In the genomic region with DNA sequence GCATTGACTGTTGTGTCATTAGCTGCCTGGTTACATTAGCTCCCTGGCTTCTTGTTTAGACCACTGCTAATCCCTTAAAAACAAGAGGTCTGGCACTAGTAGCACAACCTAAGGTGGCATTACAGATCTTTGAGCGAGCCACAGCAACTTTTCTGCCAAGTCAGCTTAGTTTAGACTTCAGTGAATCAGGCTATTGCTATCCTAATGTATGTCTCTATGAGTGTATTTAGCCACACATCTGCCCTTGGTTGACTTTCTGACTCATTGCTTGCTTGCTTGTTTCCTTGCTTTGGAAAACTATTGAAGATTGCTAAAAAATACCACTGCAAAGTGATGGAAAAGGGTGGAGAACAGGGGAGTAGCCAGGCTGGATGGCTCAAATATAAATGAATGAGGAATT, we compare ENCODE assay signal across 14 cellular contexts. TPM values are rescaled to one million over a fixed set of nuclear protein-coding genes. Genes with fewer than 3 reads are reported as not detected.
DNase-seq lines count a peak whose midpoint lies in the region; ATAC-seq and TF ChIP-seq lines count a peak whose summit lies in the region.
"Had no signal": no experiment of that assay in that cellular context is flagged by ENCODE, and none has a peak within 500 bp of the region (broad histone marks: within the 10 kb centered on the region; RNA-seq: fewer than 3 reads in every experiment).

No MANE protein-coding gene starts in this region.

- peaks cover 0 to 8% of the 10 kb centered on the region in 2 donors for H3K36me3 ChIP-seq in vagina

- no peak overlapping the region for H3K4me3 Mint-ChIP-seq in activated T-helper 1 cell treated with anti-CD3 and anti-CD28 coated beads, Interleukin-12 subunit alpha, Interleukin-12 subunit beta, Interleukin-2, Interleukin-4 antibody, amounts not matched to agents 30 ng/mL and 10 ng/mL and 1 ng/mL, durations not matched to agents 14 hours and 24 hours and 36 hours

- H3K27ac ChIP-seq in AG04450 (ENCODE audit: low read depth, low read length) (peak overlapping the region; percentile 68), foreskin keratinocyte (no peak overlapping the region), vagina (no peak overlapping the region)
- H3K27ac ChIP-seq: Peyer's patch had no signal

- H3K27ac Mint-ChIP-seq in activated T-helper 1 cell treated with anti-CD3 and anti-CD28 coated beads, Interleukin-12 subunit alpha, Interleukin-12 subunit beta, Interleukin-2, Interleukin-4 antibody, amounts not matched to agents 30 ng/mL and 10 ng/mL and 1 ng/mL, durations not matched to agents 14 hours and 24 hours and 36 hours: peak overlapping the region; percentile 41

- H3K36me3 Mint-ChIP-seq in activated T-helper 1 cell treated with anti-CD3 and anti-CD28 coated beads, Interleukin-12 subunit alpha, Interleukin-12 subunit beta, Interleukin-2, Interleukin-4 antibody, amounts not matched to agents 30 ng/mL and 10 ng/mL and 1 ng/mL, durations not matched to agents 14 hours and 24 hours and 36 hours (ENCODE audit: low read depth): peaks cover 47% of the 10 kb centered on the region

- TF ChIP-seq POLR2A in vagina (IDR thresholded peaks at IDR 0.05): no peak

- H3K4me1 Mint-ChIP-seq in activated T-helper 1 cell treated with anti-CD3 and anti-CD28 coated beads, Interleukin-12 subunit alpha, Interleukin-12 subunit beta, Interleukin-2, Interleukin-4 antibody, amounts not matched to agents 30 ng/mL and 10 ng/mL and 1 ng/mL, durations not matched to agents 14 hours and 24 hours and 36 hours (ENCODE audit: low read depth): peaks cover 39% of the 10 kb centered on the region

- TF ChIP-seq CTCF in AG04450 (IDR thresholded peaks at IDR 0.05; ENCODE audit: low read depth, low read length) (no peak), foreskin keratinocyte (conservative IDR thresholded peaks at IDR 0.05) (no peak), vagina (IDR thresholded peaks at IDR 0.05) (no peak), GM13976 (IDR thresholded peaks at IDR 0.05; ENCODE audit: borderline replicate concordance, control extremely low read depth, extremely low read depth, insufficient read depth, missing control alignments) (no peak)

- POLR2A ChIA-PET in AG04450 (lab: Yijun Ruan, JAX): no interaction called here

- no peaks in the 10 kb centered on the region for H3K9me3 ChIP-seq in AG04450 (ENCODE audit: control insufficient read depth, insufficient read depth, low read length)
- H3K9me3 ChIP-seq in vagina: no peaks in the 10 kb centered on the region
- H3K9me3 ChIP-seq: Peyer's patch had no signal

- H3K27me3 Mint-ChIP-seq in activated T-helper 1 cell treated with anti-CD3 and anti-CD28 coated beads, Interleukin-12 subunit alpha, Interleukin-12 subunit beta, Interleukin-2, Interleukin-4 antibody, amounts not matched to agents 30 ng/mL and 10 ng/mL and 1 ng/mL, durations not matched to agents 14 hours and 24 hours and 36 hours (ENCODE audit: insufficient read depth): no peaks in the 10 kb centered on the region

- H3K27me3 ChIP-seq in AG04450 (ENCODE audit: control insufficient read depth, insufficient read depth, low read length) (no peaks in the 10 kb centered on the region), foreskin keratinocyte (no peaks in the 10 kb centered on the region), vagina (no peaks in the 10 kb centered on the region)
- H3K27me3 ChIP-seq: Peyer's patch had no signal

- no peaks in the 10 kb centered on the region for H3K9me3 Mint-ChIP-seq in activated T-helper 1 cell treated with anti-CD3 and anti-CD28 coated beads, Interleukin-12 subunit alpha, Interleukin-12 subunit beta, Interleukin-2, Interleukin-4 antibody, amounts not matched to agents 30 ng/mL and 10 ng/mL and 1 ng/mL, durations not matched to agents 14 hours and 24 hours and 36 hours

- DNase-seq in AG04450 (ENCODE audit: low read depth, low spot score) (peak; percentile 69), HS-27A (ENCODE audit: low read depth) (peak; percentile 31), foreskin keratinocyte (peak; percentile 56 to 81), NCI-H2227 treated with DMSO at 0.1 percent for 48 hours (lab: John Stamatoyannopoulos, UW) (no peak), vagina (ENCODE audit: extremely low spot score in 2 of 2) (no peak), GM13976 (ENCODE audit: low spot score) (no peak)
- DNase-seq in activated T-helper 1 cell treated with anti-CD3 and anti-CD28 coated beads, Interleukin-12 subunit alpha, Interleukin-12 subunit beta, Interleukin-2, Interleukin-4 antibody, amounts not matched to agents 30 ng/mL and 10 ng/mL and 1 ng/mL, durations not matched to agents 14 hours and 24 hours and 36 hours (ENCODE audit: low spot score): no peak
- DNase-seq in activated CD8-positive, alpha-beta memory T cell treated with anti-CD3 and anti-CD28 coated beads, Interleukin-2, amount 50 U/mL, for 4 hours: no peak
- DNase-seq: activated CD4-positive, alpha-beta T cell treated with anti-CD3 and anti-CD28 coated beads for 4 hours; COR-L47; erythroblast; NCI-H1436; Peyer's patch had no signal

- H3K4me1 ChIP-seq in foreskin keratinocyte (peaks cover 20% of the 10 kb centered on the region), vagina (peaks cover 29% of the 10 kb centered on the region)

- intact Hi-C loops in activated T-helper 1 cell treated with anti-CD3 and anti-CD28 coated beads, Interleukin-12 subunit alpha, Interleukin-12 subunit beta, Interleukin-2, Interleukin-4 antibody, amounts not matched to agents 30 ng/mL and 10 ng/mL and 1 ng/mL, durations not matched to agents 14 hours and 24 hours and 36 hours (cut with micrococcal nuclease): loop anchor here (5.0 kb wide), 4 partner anchors 136 to 439 kb away; a partner anchor contains a TSS
- intact Hi-C loops in vagina (cut with DNase I): no loop called here

- H3K4me3 ChIP-seq in AG04450 (ENCODE audit: low read depth, low read length) (no peak overlapping the region), vagina (no peak overlapping the region)
- H3K4me3 ChIP-seq: Peyer's patch had no signal

- CTCF ChIA-PET in AG04450 (lab: Charles Lee): interaction anchor here (0.7 kb wide), 1 partner anchor 50 kb away, joined by 4 read pairs; no protein-coding TSS in a partner anchor

- in situ Hi-C loops in GM13976 (cut with MboI; ENCODE audit: low sequenced_read_pairs, unreplicated experiment): no loop called here

- ATAC-seq in foreskin keratinocyte: peak; percentile 62

RNA-seq across cellular contexts. Expression of a gene that starts 50.2 kb away (rescaled TPM):
- 76.5 and 90.1 TPM in 2 replicates for polyA plus RNA-seq in AG04450 (2011; rRNA removed)
- 91.8 and 115 TPM in 2 replicates for polyA minus RNA-seq in AG04450 (2011; rRNA and poly(A)+ RNA removed)
- 43.5 and 55.2 TPM in 2 replicates for total RNA-seq in activated T-helper 1 cell treated with anti-CD3 and anti-CD28 coated beads, Interleukin-12 subunit alpha, Interleukin-12 subunit beta, Interleukin-2, Interleukin-4 antibody, amounts not matched to agents 30 ng/mL and 10 ng/mL and 1 ng/mL, durations not matched to agents 14 hours and 24 hours and 36 hours
- total RNA-seq in foreskin keratinocyte: 88.0 and 92.4 TPM in 2 replicates
- polyA plus RNA-seq in foreskin keratinocyte: 44.5 and 45.8 TPM in 2 replicates
- 119 TPM for total RNA-seq in vagina

RNA-seq across cellular contexts. Expression of a gene that starts 50.7 kb away (rescaled TPM):
- not detected in 2 replicates for polyA plus RNA-seq in AG04450 (2011; rRNA removed)
- polyA minus RNA-seq in AG04450 (2011; rRNA and poly(A)+ RNA removed): not detected in 2 replicates
- not detected in 2 replicates for total RNA-seq in activated T-helper 1 cell treated with anti-CD3 and anti-CD28 coated beads, Interleukin-12 subunit alpha, Interleukin-12 subunit beta, Interleukin-2, Interleukin-4 antibody, amounts not matched to agents 30 ng/mL and 10 ng/mL and 1 ng/mL, durations not matched to agents 14 hours and 24 hours and 36 hours
- 0.07 TPM in 1 of 2 replicates, not detected in the other for total RNA-seq in foreskin keratinocyte
- polyA plus RNA-seq in foreskin keratinocyte: 0.02 TPM in 1 of 2 replicates, not detected in the other
- not detected for total RNA-seq in vagina
- total RNA-seq: lower leg skin, Peyer's patch had no signal

RNA-seq across cellular contexts. Expression of a gene that starts 51.2 kb away (rescaled TPM):
- polyA plus RNA-seq in AG04450 (2011; rRNA removed): 2.9 and 3.9 TPM in 2 replicates
- 0.87 and 1.4 TPM in 2 replicates for polyA minus RNA-seq in AG04450 (2011; rRNA and poly(A)+ RNA removed)
- 15.6 and 17.6 TPM in 2 replicates for total RNA-seq in activated T-helper 1 cell treated with anti-CD3 and anti-CD28 coated beads, Interleukin-12 subunit alpha, Interleukin-12 subunit beta, Interleukin-2, Interleukin-4 antibody, amounts not matched to agents 30 ng/mL and 10 ng/mL and 1 ng/mL, durations not matched to agents 14 hours and 24 hours and 36 hours
- 13.0 and 15.8 TPM in 2 replicates for total RNA-seq in foreskin keratinocyte
- polyA plus RNA-seq in foreskin keratinocyte: 13.1 and 15.7 TPM in 2 replicates
- not detected for total RNA-seq in vagina

RNA-seq across cellular contexts. Expression of a gene that starts 51.4 kb away (rescaled TPM):
- polyA plus RNA-seq in AG04450 (2011; rRNA removed): 24.8 and 33.9 TPM in 2 replicates
- 21.2 and 24.7 TPM in 2 replicates for polyA minus RNA-seq in AG04450 (2011; rRNA and poly(A)+ RNA removed)
- 112 and 117 TPM in 2 replicates for total RNA-seq in activated T-helper 1 cell treated with anti-CD3 and anti-CD28 coated beads, Interleukin-12 subunit alpha, Interleukin-12 subunit beta, Interleukin-2, Interleukin-4 antibody, amounts not matched to agents 30 ng/mL and 10 ng/mL and 1 ng/mL, durations not matched to agents 14 hours and 24 hours and 36 hours
- 79.3 and 104 TPM in 2 replicates for total RNA-seq in foreskin keratinocyte
- 37.8 and 54.7 TPM in 2 replicates for polyA plus RNA-seq in foreskin keratinocyte
- total RNA-seq in vagina: 16.9 TPM

Comparison
In these comparisons a context has a peak if more than half of its experiments do, and no peak if none do; other contexts are left out.
1. DNase-seq: peak in AG04450 (single experiment), HS-27A (single experiment) and foreskin keratinocyte (2 of 2); none in activated T-helper 1 cell treated with anti-CD3 and anti-CD28 coated beads, Interleukin-12 subunit alpha, Interleukin-12 subunit beta, Interleukin-2, Interleukin-4 antibody, amounts not matched to agents 30 ng/mL and 10 ng/mL and 1 ng/mL, durations not matched to agents 14 hours and 24 hours and 36 hours (single experiment), NCI-H2227 treated with DMSO at 0.1 percent for 48 hours (single experiment), vagina (0 of 2), GM13976 (single experiment) and activated CD8-positive, alpha-beta memory T cell treated with anti-CD3 and anti-CD28 coated beads, Interleukin-2, amount 50 U/mL, for 4 hours (single experiment).
2. RNA of a gene that starts 51.2 kb away (total RNA-seq): 15.6 to 17.6 TPM in activated T-helper 1 cell treated with anti-CD3 and anti-CD28 coated beads, Interleukin-12 subunit alpha, Interleukin-12 subunit beta, Interleukin-2, Interleukin-4 antibody, amounts not matched to agents 30 ng/mL and 10 ng/mL and 1 ng/mL, durations not matched to agents 14 hours and 24 hours and 36 hours and 13.0 to 15.8 TPM in foreskin keratinocyte; not detected in vagina (single experiment); every median in the first group is over 10 times any median in the second.